Comparison of ENCODE assay signal across 2 cellular contexts in genomic region chr9:6622784-6623183, GRCh38. TPM values are rescaled to one million over a fixed set of nuclear protein-coding genes. Genes with fewer than 3 reads are reported as not detected.
"Had no signal": no experiment of that assay in that cellular context is flagged by ENCODE, and none has a peak within 500 bp of the region (broad histone marks: within the 10 kb centered on the region; RNA-seq: fewer than 3 reads in every experiment).

No MANE protein-coding gene starts in this region.

RNA-seq across cellular contexts. Expression of gene GLDC, which starts 22.7 kb away (rescaled TPM):
- total RNA-seq: left ventricle myocardium inferior, left ventricle myocardium superior had no signal
